Comparison of ENCODE assay signal across 8 cellular contexts in the genomic region with DNA sequence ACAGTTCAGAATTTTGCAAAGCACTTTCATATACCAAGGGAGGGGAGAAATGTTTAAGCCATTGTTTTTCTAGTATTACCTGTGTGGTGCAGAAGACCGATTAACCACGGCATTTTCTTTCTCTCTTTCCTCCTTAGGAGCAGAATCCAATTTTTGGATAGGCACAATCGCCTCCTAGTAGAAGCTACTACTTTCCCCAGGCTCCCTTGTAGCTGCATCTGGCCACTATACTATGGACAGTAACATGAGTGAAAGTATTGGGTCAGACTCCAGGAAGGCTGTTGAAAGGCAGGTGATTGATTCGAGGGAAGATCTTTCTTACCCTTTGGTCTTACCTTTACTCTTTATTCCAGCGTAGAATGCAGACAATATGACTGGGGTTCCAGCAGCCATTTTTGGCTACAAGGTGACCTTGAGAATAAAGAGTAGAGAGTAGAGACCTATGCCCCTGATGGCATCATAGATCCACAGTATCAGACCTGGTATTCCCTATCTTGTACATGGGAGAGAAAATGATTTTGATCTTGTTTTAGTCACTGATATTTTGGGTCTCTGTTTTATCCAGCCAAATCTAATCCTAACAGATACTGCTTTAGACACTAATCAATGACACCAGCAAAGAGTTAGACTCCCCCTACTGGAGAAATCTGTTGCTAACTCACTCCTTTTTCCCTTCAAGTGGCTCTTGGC.
DNase-seq lines count a peak whose midpoint lies in the region; ATAC-seq and TF ChIP-seq lines count a peak whose summit lies in the region.

No MANE protein-coding gene starts in this region.

- H3K4me3 Mint-ChIP-seq in endothelial cell (ENCODE audit: unreplicated experiment) (no peak overlapping the region), nephron progenitor cell (no peak overlapping the region)

- no peak overlapping the region for H3K4me2 ChIP-seq in PC-3 (ENCODE audit: low read length)

- H3K36me3 Mint-ChIP-seq in endothelial cell (ENCODE audit: low read depth, unreplicated experiment) (no peaks in the 10 kb centered on the region), nephron progenitor cell (ENCODE audit: low read depth) (no peaks in the 10 kb centered on the region)

- H3K4me1 ChIP-seq in PC-3 (ENCODE audit: insufficient read depth, low read length) = no peaks in the 10 kb centered on the region

- H3K27me3 Mint-ChIP-seq in endothelial cell (ENCODE audit: unreplicated experiment) = no peaks in the 10 kb centered on the region
- no peaks in the 10 kb centered on the region for H3K27me3 Mint-ChIP-seq in nephron progenitor cell (ENCODE audit: low read depth, poor library complexity)

- H4K20me1 ChIP-seq in PC-3 (ENCODE audit: low read length) = no peaks in the 10 kb centered on the region

- H3K9ac ChIP-seq in PC-3 (ENCODE audit: low read length) = no peak overlapping the region

- no peak overlapping the region for H3K4me3 ChIP-seq in HL-60 (replicated peaks; ENCODE audit: insufficient read depth, low read length)
- H3K4me3 ChIP-seq in PC-3 (ENCODE audit: low read length) = no peak overlapping the region

- no TSS peak for BruUV-seq in PC-3 (replicated peaks; lab: Mats Ljungman, UMichigan)

- DNase-seq in AG09319 (ENCODE audit: extremely low read depth, low read depth) = no peak
- DNase-seq in GM10266 (ENCODE audit: extremely low spot score) = peak; percentile 51
- peak; percentile 52 to 72 for DNase-seq in HL-60 (ENCODE audit: low read depth in 1 of 2, low spot score in 1 of 2)
- peak; percentile 66 for DNase-seq in PC-3
- peak; percentile 12 for DNase-seq in endothelial cell (ENCODE audit: low spot score)
- DNase-seq in nephron progenitor cell = peak; percentile 22
- DNase-seq in stimulated activated CD4-positive, alpha-beta T cell treated with anti-CD3 and anti-CD28 coated beads, Interleukin-4, amount 100 ng/mL, for 1 hour = no peak
- no peak for DNase-seq in HK-2 (ENCODE audit: unreplicated experiment)

- H3K9me3 Mint-ChIP-seq in endothelial cell (ENCODE audit: unreplicated experiment) (no peaks in the 10 kb centered on the region), nephron progenitor cell (no peaks in the 10 kb centered on the region)

- CTCF ChIA-PET in PC-3 (lab: Charles Lee) = no interaction called here

- H3K27me3 ChIP-seq in HL-60 (ENCODE audit: insufficient read depth, poor library complexity, severe bottlenecking) (no peaks in the 10 kb centered on the region), PC-3 (ENCODE audit: low read length) (no peaks in the 10 kb centered on the region)

- H3K4me1 Mint-ChIP-seq in endothelial cell (ENCODE audit: unreplicated experiment) (no peaks in the 10 kb centered on the region), nephron progenitor cell (peaks cover 16% of the 10 kb centered on the region)

- peak; percentile 76 for ATAC-seq in PC-3

- H3K9me3 ChIP-seq in PC-3 (ENCODE audit: low read length) = no peaks in the 10 kb centered on the region

- H3K79me2 ChIP-seq in PC-3 (ENCODE audit: low read length) = no peaks in the 10 kb centered on the region

- POLR2A ChIA-PET in PC-3 (lab: Charles Lee; ENCODE audit: unreplicated experiment) = no interaction called here

- H3K27ac ChIP-seq in HL-60 (replicated peaks) = peak overlapping the region; percentile 55
- no peak overlapping the region for H3K27ac ChIP-seq in PC-3 (ENCODE audit: low read length)

- no peaks in the 10 kb centered on the region for H3F3A ChIP-seq in PC-3 (ENCODE audit: low read length, unreplicated experiment)

- H2AFZ ChIP-seq in PC-3 (ENCODE audit: low read length) = no peak overlapping the region

- no peaks in the 10 kb centered on the region for H3K9me2 ChIP-seq in PC-3 (replicated peaks; ENCODE audit: low read length)

- TF ChIP-seq CTCF in AG09319 (IDR thresholded peaks at IDR 0.05; ENCODE audit: low read depth, low read length) (peak; percentile 84), GM10266 (IDR thresholded peaks at IDR 0.05; ENCODE audit: control insufficient read depth, insufficient read depth, low read depth, missing control alignments) (peak; percentile 63), HL-60 (IDR thresholded peaks at IDR 0.05; ENCODE audit: insufficient read depth, low read length) (peak; percentile 92), PC-3 (conservative IDR thresholded peaks at IDR 0.05; ENCODE audit: low read depth, low read length) (peak; percentile 81), endothelial cell (IDR thresholded peaks at IDR 0.05; ENCODE audit: unreplicated experiment) (peak; percentile 68), nephron progenitor cell (IDR thresholded peaks at IDR 0.05) (peak; percentile 74)

- H3K36me3 ChIP-seq in PC-3 (ENCODE audit: low read depth, low read length) = no peaks in the 10 kb centered on the region

- H3K27ac Mint-ChIP-seq in endothelial cell (ENCODE audit: unreplicated experiment) = no peak overlapping the region
- no peak overlapping the region for H3K27ac Mint-ChIP-seq in nephron progenitor cell

- intact Hi-C loops in PC-3 (cut with micrococcal nuclease) = loop anchor here (1.0 to 5.0 kb wide), 4 partner anchors 76 to 162 kb away; a partner anchor contains a TSS

Comparison
In these comparisons a context has a peak if more than half of its experiments do, and no peak if none do; other contexts are left out.
1. DNase-seq: peak in GM10266 (single experiment), HL-60 (2 of 2), PC-3 (single experiment), endothelial cell (single experiment) and nephron progenitor cell (single experiment); none in AG09319 (single experiment), stimulated activated CD4-positive, alpha-beta T cell treated with anti-CD3 and anti-CD28 coated beads, Interleukin-4, amount 100 ng/mL, for 1 hour (single experiment) and HK-2 (single experiment).
2. Peak in every context shown above with its lines, with median percentiles within 50 percentile points of each other: CTCF ChIP-seq.